28 cellular contexts compared by ENCODE assay signal in genomic region chr1:112267206-112267605, GRCh38.
"Had no signal": no experiment of that assay in that cellular context is flagged by ENCODE, and none has a peak within 500 bp of the region (broad histone marks: within the 10 kb centered on the region; RNA-seq: fewer than 3 reads in every experiment).

No MANE protein-coding gene starts in this region.

- ATAC-seq: activated naive CD4-positive, alpha-beta T cell treated with anti-CD3 and anti-CD28 coated beads, Interleukin-2, amount 50 U/mL, for 72 hours; activated naive CD8-positive, alpha-beta T cell treated with anti-CD3 and anti-CD28 coated beads, Interleukin-2, amount 50 U/mL, for 24 hours; activated T-cell treated with anti-CD3 and anti-CD28 coated beads, Interleukin-2, amount 50 U/mL, for 4 hours; Panc1; SK-N-SH treated with all-trans-retinoic acid at 6 μM for 48 hours had no signal

- H3K36me3 ChIP-seq: SJSA1 had no signal

- H3K4me3 ChIP-seq: SJSA1 had no signal

- H3K9me3 ChIP-seq: SJSA1 had no signal

- H3K27ac ChIP-seq: SJSA1 had no signal

- DNase-seq: activated B cell treated with CpG ODN at 0.5 μM for 24 hours; activated CD4-positive, alpha-beta T cell treated with anti-CD3 and anti-CD28 coated beads for 1 hour; activated CD4-positive, alpha-beta T cell treated with anti-CD3 and anti-CD28 coated beads, Interleukin-2, amount 10 ng/mL, durations not matched to agents 24 days and 14 days; activated CD4-positive, alpha-beta T cell treated with anti-CD3 and anti-CD28 coated beads, Interleukin-2, amount 50 U/mL, for 48 hours; activated CD8-positive, alpha-beta memory T cell treated with anti-CD3 and anti-CD28 coated beads for 24 hours; activated effector memory CD4-positive, alpha-beta T cell treated with anti-CD3 and anti-CD28 coated beads, Interleukin-2, amount 50 U/mL, for 16 hours; activated naive CD4-positive, alpha-beta T cell treated with Interleukin-2 at 50 U/mL for 16 hours; activated naive CD8-positive, alpha-beta T cell treated with anti-CD3 and anti-CD28 coated beads, Interleukin-2, amount 50 U/mL, for 24 hours; activated T-cell treated with anti-CD3 and anti-CD28 coated beads, Interleukin-2, amount 50 U/mL, for 4 hours; IMR-90; Kasumi-1; KBM-7; NCI-H1092; NCI-H1417; NCI-H1930; NCI-H2107; NCI-H2171 treated with DMSO at 0.1 percent for 48 hours; NCI-H226; NCI-H526; NCI-H82; OCI-M1; RPMI8226; SHP77; SW 1271 had no signal

- H3K4me1 ChIP-seq: SJSA1 had no signal
